12 cellular contexts compared by ENCODE assay signal in genomic region chrX:130338869-130339268, GRCh38. TPM values are rescaled to one million over a fixed set of nuclear protein-coding genes. Genes with fewer than 3 reads are reported as not detected.
A peak's percentile ranks its signal among the peaks of the same experiment; 100 is the strongest.
DNase-seq lines count a peak whose midpoint lies in the region; ATAC-seq and TF ChIP-seq lines count a peak whose summit lies in the region.
"Not testable (repeated sequence)": the region's sequence is repeated elsewhere in the genome, so short reads cannot be mapped to it uniquely, and the experiment has no call there.
"Had no signal": no experiment of that assay in that cellular context is flagged by ENCODE, and none has a peak within 500 bp of the region (broad histone marks: within the 10 kb centered on the region; RNA-seq: fewer than 3 reads in every experiment).

No MANE protein-coding gene starts in this region.

- CTCF ChIA-PET in WTC11 (lab: Charles Lee), result not testable (repeated sequence)

- not testable (repeated sequence) for H3K36me3 Mint-ChIP-seq in WTC11, mesothelial cell of epicardium

- intact Hi-C loops in ascending aorta (cut with DNase I), result loop anchor here (1.0 to 10.0 kb wide), 2 partner anchors 71 to 576 kb away; partner anchors contain the start of gene ZNF280C
- intact Hi-C loops in sigmoid colon (cut with DNase I), result not testable (repeated sequence)

- not testable (repeated sequence) for H2AFZ ChIP-seq in fibroblast of lung (ENCODE audit: low read length)

- H3K27ac Mint-ChIP-seq in WTC11, mesothelial cell of epicardium: not testable (repeated sequence)

- peak; percentile 5 for DNase-seq in M059J (ENCODE audit: low read depth)
- DNase-seq in WTC11 (ENCODE audit: low spot score); ascending aorta (ENCODE audit: low spot score in 2 of 2); fibroblast of lung (ENCODE audit: low read depth in 2 of 2); mesothelial cell of epicardium (ENCODE audit: low spot score in 2 of 2, unreplicated experiment in 2 of 2); sigmoid colon: not testable (repeated sequence)

- not testable (repeated sequence) for TF ChIP-seq EP300 in sigmoid colon (IDR thresholded peaks at IDR 0.05)

- peak overlapping the region; percentile 58; the same call in 1 of the 2 replicates for H3K9ac ChIP-seq in ES-I3 (ENCODE audit: low read depth, low read length)
- H3K9ac ChIP-seq in fibroblast of lung (ENCODE audit: insufficient read depth, low read length), result not testable (repeated sequence)

- H3K4me3 Mint-ChIP-seq in WTC11, result peak overlapping the region; percentile 87
- peak overlapping the region; percentile 93 for H3K4me3 Mint-ChIP-seq in mesothelial cell of epicardium

- not testable (repeated sequence) for H3K9me3 Mint-ChIP-seq in WTC11
- peaks cover 20% of the 10 kb centered on the region for H3K9me3 Mint-ChIP-seq in mesothelial cell of epicardium

- H3K4me1 ChIP-seq in ES-I3 (ENCODE audit: insufficient read depth, low read length), result peaks cover 19% of the 10 kb centered on the region
- not testable (repeated sequence) for H3K4me1 ChIP-seq in ascending aorta; fibroblast of lung (ENCODE audit: control insufficient read depth, extremely low read depth, insufficient read depth, low read length); sigmoid colon

- not testable (repeated sequence) for H4K20me1 ChIP-seq in fibroblast of lung (ENCODE audit: control insufficient read depth, extremely low read depth, insufficient read depth, low read length)

- H3K27me3 ChIP-seq in ascending aorta; fibroblast of lung (ENCODE audit: control insufficient read depth, insufficient read depth, low read length); sigmoid colon: not testable (repeated sequence)

- H3K27ac ChIP-seq in ascending aorta; fibroblast of lung (ENCODE audit: insufficient read depth, low read length); sigmoid colon: not testable (repeated sequence)

- H3K9me3 ChIP-seq in ES-I3 (ENCODE audit: control insufficient read depth, insufficient read depth, low read length); ascending aorta; fibroblast of lung (ENCODE audit: control insufficient read depth, insufficient read depth, low read depth, low read length); sigmoid colon: not testable (repeated sequence)

- H3K79me2 ChIP-seq in fibroblast of lung (ENCODE audit: control insufficient read depth, insufficient read depth, low read length), result not testable (repeated sequence)

- peaks cover 28% of the 10 kb centered on the region for H3K4me1 Mint-ChIP-seq in WTC11
- peaks cover 14% of the 10 kb centered on the region for H3K4me1 Mint-ChIP-seq in mesothelial cell of epicardium

- 42 to 70% methylated on average over 8 of the region's 8 CpGs for WGBS in sigmoid colon, 2 donors

- H3K36me3 ChIP-seq in ES-I3 (ENCODE audit: insufficient read depth, low read length); ascending aorta; fibroblast of lung (ENCODE audit: control insufficient read depth, insufficient read depth, low read length); sigmoid colon: not testable (repeated sequence)

- not testable (repeated sequence) for TF ChIP-seq POLR2A in sigmoid colon (IDR thresholded peaks at IDR 0.05)

- not testable (repeated sequence) for ATAC-seq in WTC11

- peak overlapping the region; percentile 35 for H3K4me2 ChIP-seq in fibroblast of lung (ENCODE audit: extremely low read depth, insufficient read depth, low read length)

- POLR2A ChIA-PET in WTC11 (lab: Charles Lee), result interaction anchor here (0.6 kb wide), 1 partner anchor 358 kb away, joined by 8 read pairs; no protein-coding TSS in a partner anchor

- not testable (repeated sequence) for H3K27me3 Mint-ChIP-seq in WTC11 (ENCODE audit: low read depth); mesothelial cell of epicardium (ENCODE audit: low read depth)

- H3K4me3 ChIP-seq in ascending aorta (peak overlapping the region; percentile 58 to 73), fibroblast of lung (replicated peaks in 1 of 4; ENCODE audit: control extremely low read depth in 1 of 4, insufficient read depth in 1 of 4, low read depth in 3 of 4, low read length in 4 of 4) (peak overlapping the region in 1 of 4 experiments; percentile 76), sigmoid colon (peak overlapping the region in 3 of 4 donors; percentile 60 to 74 (median 63))

- TF ChIP-seq CTCF in WTC11 (IDR thresholded peaks at IDR 0.05); ascending aorta (IDR thresholded peaks at IDR 0.05); fibroblast of lung (conservative IDR thresholded peaks at IDR 0.05 in 1 of 2, IDR thresholded peaks at IDR 0.05 in 1 of 2; ENCODE audit: low read depth in 1 of 2, low read length in 2 of 2); mesothelial cell of epicardium (IDR thresholded peaks at IDR 0.05; ENCODE audit: unreplicated experiment); sigmoid colon (IDR thresholded peaks at IDR 0.05): not testable (repeated sequence)

RNA-seq across cellular contexts. Expression of gene SLC25A14, which starts 0.8 kb away (rescaled TPM):
- total RNA-seq in M059J (2014; rRNA removed; shearing (Covaris generic)), result 33.1 and 34.2 TPM in 2 replicates
- total RNA-seq in WTC11 (2021) (14.5 to 21.2 TPM (median 16.1 TPM) in 3 replicates), ascending aorta (14.9 TPM), fibroblast of lung (8.0 and 11.2 TPM in 2 replicates), mesothelial cell of epicardium (19.3 to 19.5 TPM (median 19.5 TPM) in 3 replicates), sigmoid colon (10 to 100 TPM in 3 of 4 donors, 1 to 10 TPM in 1; 8.6 to 16.8 (median 11.6) TPM)
- polyA plus RNA-seq in fibroblast of lung (11.9 and 15.2 TPM in 2 replicates), sigmoid colon (10 to 100 TPM in 1 of 3 donors, 1 to 10 TPM in 2; 4.4 to 10.0 (median 4.8) TPM)
- 10.9 and 11.8 TPM in 2 replicates for polyA plus RNA-seq in fibroblast of lung (2012)
- 0.39 and 5.5 TPM in 2 replicates for polyA minus RNA-seq in fibroblast of lung (ENCODE audit: low replicate concordance)

RNA-seq across cellular contexts. Expression of gene GPR119, which starts 46.6 kb away (rescaled TPM):
- total RNA-seq in M059J (2014; rRNA removed; shearing (Covaris generic)), result not detected in 2 replicates
- total RNA-seq in WTC11 (2021) (not detected in 3 replicates), ascending aorta (not detected), fibroblast of lung (not detected in 2 replicates), mesothelial cell of epicardium (not detected in 3 replicates), sigmoid colon (not detected)
- polyA plus RNA-seq in fibroblast of lung (not detected in 2 replicates), sigmoid colon (not detected)
- polyA plus RNA-seq in fibroblast of lung (2012), result not detected in 2 replicates
- polyA minus RNA-seq in fibroblast of lung (ENCODE audit: low replicate concordance), result 1.4 TPM in 1 of 2 replicates, not detected in the other
- total RNA-seq: CD4-positive, CD25-positive, alpha-beta regulatory T cell; G401; glomerular endothelial cell; HT1080; uterus had no signal
- polyA plus RNA-seq: CD4-positive, CD25-positive, alpha-beta regulatory T cell had no signal
